ENCODE assay signal across 16 cellular contexts in genomic region chr7:73635428-73636200, GRCh38. TPM values are rescaled to one million over a fixed set of nuclear protein-coding genes. Genes with fewer than 3 reads are reported as not detected.
A peak's percentile ranks its signal among the peaks of the same experiment; 100 is the strongest.
DNase-seq lines count a peak whose midpoint lies in the region; ATAC-seq and TF ChIP-seq lines count a peak whose summit lies in the region.
"Had no signal": no experiment of that assay in that cellular context is flagged by ENCODE, and none has a peak within 500 bp of the region (broad histone marks: within the 10 kb centered on the region; RNA-seq: fewer than 3 reads in every experiment).

No MANE protein-coding gene starts in this region.

- H3K36me3 Mint-ChIP-seq in natural killer cell treated with Interleukin-12 subunit alpha and Interleukin-12 subunit beta and Interleukin-15 and Interleukin-18, amount 100 ng/mL, for 72 hours = no peaks in the 10 kb centered on the region
- H3K36me3 Mint-ChIP-seq in natural killer cell (no peaks in the 10 kb centered on the region), WTC11 (no peaks in the 10 kb centered on the region), osteocyte (ENCODE audit: unreplicated experiment) (no peaks in the 10 kb centered on the region)

- no peaks in the 10 kb centered on the region for H3K9me3 Mint-ChIP-seq in natural killer cell treated with Interleukin-12 subunit alpha and Interleukin-12 subunit beta and Interleukin-15 and Interleukin-18, amount 100 ng/mL, for 72 hours
- H3K9me3 Mint-ChIP-seq in natural killer cell (no peaks in the 10 kb centered on the region), WTC11 (no peaks in the 10 kb centered on the region), osteocyte (ENCODE audit: unreplicated experiment) (no peaks in the 10 kb centered on the region)
- H3K9me3 Mint-ChIP-seq: H9 had no signal

- TF ChIP-seq CTCF in natural killer cell (IDR thresholded peaks at IDR 0.05) = no peak
- no peak for TF ChIP-seq CTCF in WTC11 (IDR thresholded peaks at IDR 0.05)
- no peak for TF ChIP-seq CTCF in osteocyte (IDR thresholded peaks at IDR 0.05)
- no peak for TF ChIP-seq CTCF in ovary (IDR thresholded peaks at IDR 0.05)

- POLR2A ChIA-PET in WTC11 (lab: Charles Lee) = interaction anchor here (1.2 kb wide), 1 partner anchor 11 kb away, joined by 3 read pairs; the partner anchor contains the start of gene MLXIPL

- H3K9me3 ChIP-seq in NT2/D1 (ENCODE audit: insufficient read depth, low read length) (no peaks in the 10 kb centered on the region), ovary (no peaks in the 10 kb centered on the region)

- no peak overlapping the region for H3K27ac ChIP-seq in ovary
- H3K27ac ChIP-seq: C4-2B, HL-60 had no signal

- no peak overlapping the region for H3K27ac Mint-ChIP-seq in natural killer cell treated with Interleukin-12 subunit alpha and Interleukin-12 subunit beta and Interleukin-15 and Interleukin-18, amount 100 ng/mL, for 72 hours
- no peak overlapping the region for H3K27ac Mint-ChIP-seq in natural killer cell
- no peak overlapping the region for H3K27ac Mint-ChIP-seq in WTC11
- peak overlapping the region; percentile 82 for H3K27ac Mint-ChIP-seq in osteocyte (ENCODE audit: unreplicated experiment)

- no peak overlapping the region for H3K4me3 Mint-ChIP-seq in natural killer cell treated with Interleukin-12 subunit alpha and Interleukin-12 subunit beta and Interleukin-15 and Interleukin-18, amount 100 ng/mL, for 72 hours
- H3K4me3 Mint-ChIP-seq in natural killer cell (no peak overlapping the region), WTC11 (no peak overlapping the region), osteocyte (ENCODE audit: unreplicated experiment) (no peak overlapping the region)
- H3K4me3 Mint-ChIP-seq: H9 had no signal

- no peaks in the 10 kb centered on the region for H3K4me1 Mint-ChIP-seq in natural killer cell treated with Interleukin-12 subunit alpha and Interleukin-12 subunit beta and Interleukin-15 and Interleukin-18, amount 100 ng/mL, for 72 hours (ENCODE audit: low read depth in 2 of 2)
- H3K4me1 Mint-ChIP-seq in natural killer cell (no peaks in the 10 kb centered on the region), WTC11 (peaks cover 7% of the 10 kb centered on the region), osteocyte (ENCODE audit: unreplicated experiment) (peaks cover 23% of the 10 kb centered on the region)

- no peak for ATAC-seq in natural killer cell treated with Interleukin-12 subunit alpha and Interleukin-12 subunit beta and Interleukin-15 and Interleukin-18, amount 100 ng/mL, for 72 hours
- ATAC-seq in natural killer cell = no peak
- ATAC-seq in WTC11 = no peak

- peaks cover 20 to 36% of the 10 kb centered on the region in 2 donors for H3K27me3 Mint-ChIP-seq in natural killer cell treated with Interleukin-12 subunit alpha and Interleukin-12 subunit beta and Interleukin-15 and Interleukin-18, amount 100 ng/mL, for 72 hours
- peaks cover 24 to 29% of the 10 kb centered on the region in 2 donors for H3K27me3 Mint-ChIP-seq in natural killer cell (ENCODE audit: low read depth in 2 of 2)
- H3K27me3 Mint-ChIP-seq in WTC11 (ENCODE audit: low read depth) = no peaks in the 10 kb centered on the region
- no peaks in the 10 kb centered on the region for H3K27me3 Mint-ChIP-seq in osteocyte (ENCODE audit: unreplicated experiment)

- peak overlapping the region; percentile 56 for H3K9ac ChIP-seq in NT2/D1 (ENCODE audit: insufficient read length, low read depth)

- H3K4me1 ChIP-seq in NT2/D1 (ENCODE audit: insufficient read depth, insufficient read length) = no peaks in the 10 kb centered on the region
- H3K4me1 ChIP-seq in ovary (ENCODE audit: insufficient read depth) = no peaks in the 10 kb centered on the region

- H3K27me3 ChIP-seq in NT2/D1 (ENCODE audit: insufficient read depth, insufficient read length) (no peaks in the 10 kb centered on the region), ovary (no peaks in the 10 kb centered on the region)

- H3K36me3 ChIP-seq in NT2/D1 (ENCODE audit: insufficient read depth, insufficient read length, low read length) (no peaks in the 10 kb centered on the region), ovary (no peaks in the 10 kb centered on the region)

- intact Hi-C loops in natural killer cell (cut with micrococcal nuclease) (no loop called here), ovary (cut with DNase I) (no loop called here)

- H3K4me3 ChIP-seq in NT2/D1 (ENCODE audit: insufficient read length, low read depth) (no peak overlapping the region), ovary (no peak overlapping the region)

- 86 to 90% (median 87%) methylated on average over 8 of the region's 8 CpGs for WGBS in ovary, 3 donors

- no peak for TF ChIP-seq POLR2A in ovary (IDR thresholded peaks at IDR 0.05)

- DNase-seq in natural killer cell treated with Interleukin-12 subunit alpha and Interleukin-12 subunit beta and Interleukin-15 and Interleukin-18, amount 100 ng/mL, for 72 hours (ENCODE audit: low spot score) = peak; percentile 10
- DNase-seq in natural killer cell = no peak
- DNase-seq in NT2/D1 (ENCODE audit: low read depth, low spot score) = no peak
- DNase-seq in WTC11 (ENCODE audit: low spot score) = no peak
- no peak for DNase-seq in osteocyte (ENCODE audit: extremely low spot score, unreplicated experiment)
- no peak for DNase-seq in ovary
- no peak for DNase-seq in stimulated activated CD4-positive, alpha-beta T cell treated with anti-CD3 and anti-CD28 coated beads, Interleukin-4, amount 100 ng/mL, for 4 hours
- DNase-seq in NCI-H524 treated with DMSO at 0.1 percent for 48 hours (lab: John Stamatoyannopoulos, UW) = no peak
- DNase-seq: KG1, MM.1S, NCI-H1092 treated with DMSO at 0.1 percent for 48 hours, NCI-H526 treated with DMSO at 0.1 percent for 48 hours had no signal

- no peak for TF ChIP-seq EP300 in ovary (IDR thresholded peaks at IDR 0.05)

- CTCF ChIA-PET in WTC11 (lab: Charles Lee) = interaction anchor here (1.1 to 3.1 kb wide), 4 partner anchors 11 to 90 kb away, joined by 4 to 12 read pairs (median 8); partner anchors contain the start of gene MLXIPL

TF ChIP-seq in WTC11, 78 proteins besides CTCF, POLR2A, EP300 and RAD21:
- TF ChIP-seq ETV6 (CRISPR knock-in tag; IDR thresholded peaks at IDR 0.05) = no peak
- TF ChIP-seq GTF2I (CRISPR knock-in tag; conservative IDR thresholded peaks at IDR 0.05) = 0 out of 2 replicates have a peak, but pooled peaks have one; percentile 8

RNA-seq across cellular contexts. Expression of gene MLXIPL, which starts 11.3 kb away (rescaled TPM):
- total RNA-seq in natural killer cell treated with Interleukin-12 subunit alpha and Interleukin-12 subunit beta and Interleukin-15 and Interleukin-18, amount 100 ng/mL, for 72 hours = under 1 TPM in 1 of 2 donors, not detected in 1; 0.43 TPM
- not detected for total RNA-seq in natural killer cell
- total RNA-seq in WTC11 (2021) = 20.4 to 26.6 TPM (median 23.8 TPM) in 3 replicates
- total RNA-seq in osteocyte = 0.43 TPM in 1 of 2 replicates, not detected in the other
- 10 to 100 TPM in 2 of 7 donors, 1 to 10 TPM in 4, under 1 TPM in 1; 0.71 to 49.6 (median 5.4) TPM for total RNA-seq in ovary
- under 1 TPM; 0.27 to 0.71 TPM for polyA plus RNA-seq in ovary
- total RNA-seq: T-helper 1 cell treated with Interleukin-12 subunit alpha and Interleukin-12 subunit beta and Interleukin-4 antibody, amounts not matched to agents 30 ng/mL and 1 ng/mL, for 36 hours had no signal

RNA-seq across cellular contexts. Expression of gene VPS37D, which starts 32.0 kb away (rescaled TPM):
- under 1 TPM; 0.25 to 0.36 TPM for total RNA-seq in natural killer cell treated with Interleukin-12 subunit alpha and Interleukin-12 subunit beta and Interleukin-15 and Interleukin-18, amount 100 ng/mL, for 72 hours
- under 1 TPM; 0.40 to 0.83 (median 0.48) TPM for total RNA-seq in natural killer cell
- 5.7 to 7.5 TPM (median 5.8 TPM) in 3 replicates for total RNA-seq in WTC11 (2021)
- total RNA-seq in osteocyte = 5.0 and 6.2 TPM in 2 replicates
- 1 to 10 TPM; 4.7 to 8.8 (median 6.3) TPM for total RNA-seq in ovary
- polyA plus RNA-seq in ovary = 1 to 10 TPM in 1 of 2 donors, under 1 TPM in 1; 0.28 to 6.1 TPM

RNA-seq across cellular contexts. Expression of gene DNAJC30, which starts 47.6 kb away (rescaled TPM):
- 1 to 10 TPM; 8.0 to 9.2 TPM for total RNA-seq in natural killer cell treated with Interleukin-12 subunit alpha and Interleukin-12 subunit beta and Interleukin-15 and Interleukin-18, amount 100 ng/mL, for 72 hours
- total RNA-seq in natural killer cell = 1 to 10 TPM; 8.7 to 9.9 (median 9.3) TPM
- total RNA-seq in WTC11 (2021) = 6.8 to 7.1 TPM (median 6.8 TPM) in 3 replicates
- 13.8 and 14.5 TPM in 2 replicates for total RNA-seq in osteocyte
- 10 to 100 TPM in 5 of 7 donors, 1 to 10 TPM in 2; 7.1 to 16.1 (median 13.0) TPM for total RNA-seq in ovary
- 1 to 10 TPM; 7.5 to 8.8 TPM for polyA plus RNA-seq in ovary

RNA-seq across cellular contexts. Expression of gene BUD23, which starts 47.8 kb away (rescaled TPM):
- total RNA-seq in natural killer cell treated with Interleukin-12 subunit alpha and Interleukin-12 subunit beta and Interleukin-15 and Interleukin-18, amount 100 ng/mL, for 72 hours = 10 to 100 TPM; 76.4 to 99.9 TPM
- 100 to 1,000 TPM in 1 of 3 donors, 10 to 100 TPM in 2; 93.1 to 101 (median 94.2) TPM for total RNA-seq in natural killer cell
- total RNA-seq in WTC11 (2021) = 80.5 to 91.9 TPM (median 84.4 TPM) in 3 replicates
- 47.2 and 56.7 TPM in 2 replicates for total RNA-seq in osteocyte
- 10 to 100 TPM; 19.8 to 62.9 (median 53.3) TPM for total RNA-seq in ovary
- polyA plus RNA-seq in ovary = 10 to 100 TPM; 49.0 to 52.3 TPM

RNA-seq across cellular contexts. Expression of gene TBL2, which starts 57.2 kb away (rescaled TPM):
- 10 to 100 TPM; 30.7 to 36.6 TPM for total RNA-seq in natural killer cell treated with Interleukin-12 subunit alpha and Interleukin-12 subunit beta and Interleukin-15 and Interleukin-18, amount 100 ng/mL, for 72 hours
- total RNA-seq in natural killer cell (10 to 100 TPM; 15.1 to 18.5 (median 17.6) TPM), WTC11 (2021) (28.6 to 32.3 TPM (median 29.0 TPM) in 3 replicates), osteocyte (47.7 and 48.0 TPM in 2 replicates), ovary (10 to 100 TPM; 32.7 to 47.3 (median 42.5) TPM)
- 10 to 100 TPM; 26.6 to 28.9 TPM for polyA plus RNA-seq in ovary
